Comparison of ENCODE assay signal across 9 cellular contexts in genomic region chr3:193826126-193826795, GRCh38.
DNase-seq lines count a peak whose midpoint lies in the region; ATAC-seq, FAIRE-seq and TF ChIP-seq lines count a peak whose summit lies in the region.
"Had no signal": no experiment of that assay in that cellular context is flagged by ENCODE, and none has a peak within 500 bp of the region (broad histone marks: within the 10 kb centered on the region; RNA-seq: fewer than 3 reads in every experiment).

No MANE protein-coding gene starts in this region.

- FAIRE-seq in GM19239 (lab: Jason Lieb, UNC) = no peak

- no peaks in the 10 kb centered on the region for H3K9me3 ChIP-seq in vagina

- H3K36me3 Mint-ChIP-seq in activated CD8-positive, alpha-beta memory T cell treated with anti-CD3 and anti-CD28 coated beads, Interleukin-2, amount 10 ng/mL, durations not matched to agents 7 days and 5 days = no peaks in the 10 kb centered on the region

- H3K9me3 Mint-ChIP-seq in activated CD8-positive, alpha-beta memory T cell treated with anti-CD3 and anti-CD28 coated beads, Interleukin-2, amount 10 ng/mL, durations not matched to agents 7 days and 5 days (ENCODE audit: low read depth) = no peaks in the 10 kb centered on the region

- H3K4me1 ChIP-seq in vagina = peaks cover 39% of the 10 kb centered on the region

- no peaks in the 10 kb centered on the region for H3K27me3 ChIP-seq in vagina

- H3K27me3 Mint-ChIP-seq in activated CD8-positive, alpha-beta memory T cell treated with anti-CD3 and anti-CD28 coated beads, Interleukin-2, amount 10 ng/mL, durations not matched to agents 7 days and 5 days = peaks cover 29% of the 10 kb centered on the region

- H3K27ac Mint-ChIP-seq in activated CD8-positive, alpha-beta memory T cell treated with anti-CD3 and anti-CD28 coated beads, Interleukin-2, amount 10 ng/mL, durations not matched to agents 7 days and 5 days = no peak overlapping the region

- TF ChIP-seq POLR2A in vagina (IDR thresholded peaks at IDR 0.05) = no peak

- no peaks in the 10 kb centered on the region for H3K4me1 Mint-ChIP-seq in activated CD8-positive, alpha-beta memory T cell treated with anti-CD3 and anti-CD28 coated beads, Interleukin-2, amount 10 ng/mL, durations not matched to agents 7 days and 5 days

- H3K4me3 ChIP-seq in astrocyte of the cerebellum (ENCODE audit: low read depth, low read length) (no peak overlapping the region), vagina (no peak overlapping the region)

- H3K27ac ChIP-seq in vagina = peak overlapping the region; percentile 40

- TF ChIP-seq CTCF in astrocyte of the cerebellum (IDR thresholded peaks at IDR 0.05; ENCODE audit: low read depth, low read length, missing control alignments) (no peak), vagina (IDR thresholded peaks at IDR 0.05) (no peak)

- intact Hi-C loops in vagina (cut with DNase I) = no loop called here

- no peak overlapping the region for H3K4me3 Mint-ChIP-seq in activated CD8-positive, alpha-beta memory T cell treated with anti-CD3 and anti-CD28 coated beads, Interleukin-2, amount 10 ng/mL, durations not matched to agents 7 days and 5 days

- peak; percentile 17 for DNase-seq in activated CD8-positive, alpha-beta memory T cell treated with anti-CD3 and anti-CD28 coated beads for 24 hours
- no peak for DNase-seq in activated CD8-positive, alpha-beta memory T cell treated with anti-CD3 and anti-CD28 coated beads, Interleukin-2, amount 10 ng/mL, durations not matched to agents 7 days and 5 days
- DNase-seq in astrocyte of the cerebellum (ENCODE audit: low read depth) (peak; percentile 75), kidney tubule cell (ENCODE audit: low spot score) (peak; percentile 90), vagina (ENCODE audit: extremely low spot score in 2 of 2) (peak in 1 of 2 donors; percentile 61), GM19239 (ENCODE audit: insufficient read length, low spot score) (no peak)
- DNase-seq in activated CD4-positive, alpha-beta T cell treated with anti-CD3 and anti-CD28 coated beads, Interleukin-2, amount 50 U/mL, for 4 hours = no peak
- DNase-seq: SIG-M5 had no signal

- CTCF ChIA-PET in activated CD8-positive, alpha-beta memory T cell treated with anti-CD3 and anti-CD28 coated beads, Interleukin-2, amount 10 ng/mL, durations not matched to agents 7 days and 5 days (lab: Charles Lee) = no interaction called here

- H3K36me3 ChIP-seq in vagina = no peaks in the 10 kb centered on the region

- ATAC-seq in activated CD8-positive, alpha-beta memory T cell treated with anti-CD3 and anti-CD28 coated beads, Interleukin-2, amount 10 ng/mL, durations not matched to agents 7 days and 5 days = no peak
- no peak for ATAC-seq in HG03045 (IDR thresholded peaks at IDR 0.05; ENCODE audit: unreplicated experiment)

- in situ Hi-C loops in astrocyte of the cerebellum (cut with HindIII; ENCODE audit: low sequenced_read_pairs) = no loop called here

Comparison
In these comparisons a context has a peak if more than half of its experiments do, and no peak if none do; other contexts are left out.
1. DNase-seq: peak in activated CD8-positive, alpha-beta memory T cell treated with anti-CD3 and anti-CD28 coated beads for 24 hours (single experiment), astrocyte of the cerebellum (single experiment) and kidney tubule cell (single experiment); none in activated CD8-positive, alpha-beta memory T cell treated with anti-CD3 and anti-CD28 coated beads, Interleukin-2, amount 10 ng/mL, durations not matched to agents 7 days and 5 days (single experiment), GM19239 (single experiment) and activated CD4-positive, alpha-beta T cell treated with anti-CD3 and anti-CD28 coated beads, Interleukin-2, amount 50 U/mL, for 4 hours (0 of 2).